Comparison of ENCODE assay signal across 20 cellular contexts in genomic region chrX:50049228-50049627, GRCh38.
DNase-seq lines count a peak whose midpoint lies in the region; ATAC-seq, FAIRE-seq and TF ChIP-seq lines count a peak whose summit lies in the region.
"Had no signal": no experiment of that assay in that cellular context is flagged by ENCODE, and none has a peak within 500 bp of the region (broad histone marks: within the 10 kb centered on the region; RNA-seq: fewer than 3 reads in every experiment).

No MANE protein-coding gene starts in this region.

- no peaks in the 10 kb centered on the region for H3K36me3 ChIP-seq in mammary epithelial cell (ENCODE audit: insufficient read depth, low read length)
- no peaks in the 10 kb centered on the region; a peak in 1 of 8 replicates for H3K36me3 ChIP-seq in H1 (ENCODE audit: control insufficient read depth in 2 of 4, insufficient read depth in 4 of 4, low read length in 3 of 4)
- H3K36me3 ChIP-seq: BLaER1 had no signal

- intact Hi-C loops in mammary epithelial cell (cut with micrococcal nuclease), result no loop called here

- H3K4ac ChIP-seq in H1 (replicated peaks; ENCODE audit: insufficient read length, low read depth, low read length), result no peak overlapping the region

- dilution Hi-C loops in mammary epithelial cell (cut with HindIII; ENCODE audit: low sequenced_read_pairs), result no loop called here

- WGBS in A549 (ENCODE audit: missing lambda C conversion rate), result 94% methylated on average over 1 of the region's 1 CpG
- WGBS in mammary epithelial cell (ENCODE audit: low coverage, missing lambda C conversion rate), result 67% methylated on average over 1 of the region's 1 CpG
- 91% methylated on average over 1 of the region's 1 CpG; no CpG with 5 or more reads in 1 of the 2 experiments for WGBS in H1 (ENCODE audit: extremely low coverage in 1 of 2, insufficient coverage in 1 of 2, insufficient read length in 1 of 2, insufficient replicate concordance in 2 of 2, low coverage in 1 of 2, low lambda C conversion rate in 2 of 2, missing lambda C conversion rate in 1 of 2), 2 experiments

- H4K91ac ChIP-seq in H1 (replicated peaks; ENCODE audit: insufficient read length, low read length), result no peak overlapping the region

- no peak overlapping the region for H2BK12ac ChIP-seq in H1 (ENCODE audit: low read depth, low read length)

- no peak overlapping the region for H3K27ac ChIP-seq in A549
- no peak overlapping the region for H3K27ac ChIP-seq in mammary epithelial cell (ENCODE audit: insufficient read depth, low read depth, low read length)
- no peak overlapping the region for H3K27ac ChIP-seq in H1 (ENCODE audit: low read depth, low read length)
- H3K27ac ChIP-seq: BLaER1, C4-2B, GM23248 had no signal

- in situ Hi-C loops in mammary epithelial cell (cut with MboI; ENCODE audit: low sequenced_read_pairs in 2 of 2), result no loop called here

- H4K8ac ChIP-seq in H1 (ENCODE audit: extremely low read depth, insufficient read depth, low read length), result no peak overlapping the region

- no peak overlapping the region for H2AK5ac ChIP-seq in H1 (ENCODE audit: low read depth, low read length)

- no peak overlapping the region for H3K4me3 ChIP-seq in A549
- H3K4me3 ChIP-seq in mammary epithelial cell (replicated peaks in 1 of 3; ENCODE audit: insufficient read depth in 1 of 3, low read depth in 2 of 3, low read length in 3 of 3), result no peak overlapping the region
- H3K4me3 ChIP-seq in H1 (ENCODE audit: extremely low read depth in 1 of 4, insufficient read depth in 2 of 4, low read depth in 3 of 4, low read length in 4 of 4), result no peak overlapping the region
- H3K4me3 ChIP-seq: BLaER1, GM12878, GM23248 had no signal

- TF ChIP-seq POLR2A in A549 (IDR thresholded peaks at IDR 0.05; ENCODE audit: low read length), result no peak
- TF ChIP-seq POLR2A in H1 (IDR thresholded peaks at IDR 0.05; ENCODE audit: control extremely low read depth in 1 of 2, low read depth in 2 of 2, low read length in 2 of 2), result no peak

- H3K4me2 ChIP-seq in A549 (no peak overlapping the region), mammary epithelial cell (ENCODE audit: insufficient read depth, low read depth, low read length) (no peak overlapping the region), H1 (ENCODE audit: insufficient read depth in 1 of 2, low read depth in 2 of 2, low read length in 2 of 2) (no peak overlapping the region)
- H3K4me2 ChIP-seq: BLaER1 had no signal

- no peaks in the 10 kb centered on the region for H3K79me1 ChIP-seq in H1 (ENCODE audit: low read depth, low read length)

- H2AFZ ChIP-seq in mammary epithelial cell (ENCODE audit: low read depth, low read length), result no peak overlapping the region
- no peak overlapping the region for H2AFZ ChIP-seq in H1 (ENCODE audit: low read length)
- H2AFZ ChIP-seq: GM23248 had no signal

- H3K23ac ChIP-seq in H1 (ENCODE audit: insufficient read length), result no peak overlapping the region

- H3K9me3 ChIP-seq in A549 (no peaks in the 10 kb centered on the region), mammary epithelial cell (replicated peaks; ENCODE audit: insufficient read depth, low read length) (no peaks in the 10 kb centered on the region), H1 (ENCODE audit: insufficient read depth in 2 of 2, low read depth in 1 of 2, low read length in 1 of 2) (no peaks in the 10 kb centered on the region)
- H3K9me3 ChIP-seq: BLaER1, Caco-2 had no signal

- TF ChIP-seq CTCF in A549 (IDR thresholded peaks at IDR 0.05), result no peak
- no peak for TF ChIP-seq CTCF in mammary epithelial cell (conservative IDR thresholded peaks at IDR 0.05 in 1 of 2, IDR thresholded peaks at IDR 0.05 in 1 of 2; ENCODE audit: extremely low read depth in 1 of 2, insufficient read depth in 1 of 2, low read depth in 1 of 2, low read length in 2 of 2)
- no peak for TF ChIP-seq CTCF in H1 (IDR thresholded peaks at IDR 0.05; ENCODE audit: control extremely low read depth in 1 of 3, insufficient read depth in 1 of 3, low read depth in 1 of 3, low read length in 3 of 3)

- H3K79me2 ChIP-seq in mammary epithelial cell (ENCODE audit: insufficient read depth, low read length), result no peaks in the 10 kb centered on the region
- no peaks in the 10 kb centered on the region for H3K79me2 ChIP-seq in H1 (ENCODE audit: control insufficient read depth in 1 of 2, insufficient read depth in 2 of 2, low read length in 2 of 2)

- POLR2A ChIA-PET in A549 (lab: Yijun Ruan, JAX) (no interaction called here), H1 (lab: Charles Lee; ENCODE audit: partially characterized antibody) (no interaction called here)

- H3K27me3 ChIP-seq in mammary epithelial cell (ENCODE audit: insufficient read depth, low read length) (no peaks in the 10 kb centered on the region), H1 (replicated peaks in 1 of 4; ENCODE audit: control insufficient read depth in 3 of 4, extremely low read depth in 1 of 4, insufficient read depth in 3 of 4, low read length in 3 of 4) (no peaks in the 10 kb centered on the region)

- no peak overlapping the region for H4K5ac ChIP-seq in H1 (ENCODE audit: insufficient read length, low read depth, low read length)

- TF ChIP-seq RAD21 in A549 (conservative IDR thresholded peaks at IDR 0.05 in 1 of 2, IDR thresholded peaks at IDR 0.05 in 1 of 2) (no peak), H1 (IDR thresholded peaks at IDR 0.05 in 1 of 2, conservative IDR thresholded peaks at IDR 0.05 in 1 of 2; ENCODE audit: low read depth in 2 of 2, low read length in 2 of 2) (no peak)

- H2BK120ac ChIP-seq in H1 (replicated peaks; ENCODE audit: low read depth, low read length), result no peak overlapping the region

- H3K56ac ChIP-seq in H1 (replicated peaks; ENCODE audit: insufficient read length, low read depth, low read length), result no peak overlapping the region

- H2BK15ac ChIP-seq in H1 (ENCODE audit: low read length), result no peak overlapping the region

- CTCF ChIA-PET in A549 (lab: Yijun Ruan, JAX) (no interaction called here), mammary epithelial cell (lab: Charles Lee; ENCODE audit: low non-redundant PET) (no interaction called here), H1 (lab: Charles Lee; ENCODE audit: partially characterized antibody) (interaction anchor here (0.7 kb wide), 1 partner anchor 94 kb away, joined by 3 read pairs; no protein-coding TSS in a partner anchor)

- no peaks in the 10 kb centered on the region for H3K23me2 ChIP-seq in H1 (ENCODE audit: low read depth, low read length)

- H3K4me1 ChIP-seq in A549, result no peaks in the 10 kb centered on the region
- no peaks in the 10 kb centered on the region for H3K4me1 ChIP-seq in mammary epithelial cell (ENCODE audit: insufficient read depth, low read length)
- no peaks in the 10 kb centered on the region for H3K4me1 ChIP-seq in H1 (replicated peaks in 1 of 4; ENCODE audit: control insufficient read depth in 3 of 4, insufficient read depth in 4 of 4, low read length in 3 of 4)
- H3K4me1 ChIP-seq: BLaER1, Caco-2 had no signal

- no peak overlapping the region for H3K18ac ChIP-seq in H1 (ENCODE audit: extremely low read depth, low read length)

- no peak overlapping the region for H2BK20ac ChIP-seq in H1 (ENCODE audit: low read length)

- FAIRE-seq in A549 (lab: Jason Lieb, UNC), result peak; percentile 51
- FAIRE-seq in H1 (lab: Jason Lieb, UNC), result peak; percentile 58
- FAIRE-seq: GM12878, GM19239 had no signal

- ATAC-seq in A549, result no peak
- no peak for ATAC-seq in HG02884 (IDR thresholded peaks at IDR 0.05; ENCODE audit: unreplicated experiment)
- ATAC-seq: CD8-positive, alpha-beta T cell; GM12878; HCT116 had no signal

- no peak overlapping the region for H2BK5ac ChIP-seq in H1 (ENCODE audit: low read depth, low read length)

- no peaks in the 10 kb centered on the region for H4K20me1 ChIP-seq in mammary epithelial cell (ENCODE audit: insufficient read depth, low read length)
- H4K20me1 ChIP-seq in H1 (replicated peaks in 1 of 2; ENCODE audit: control insufficient read depth in 1 of 2, insufficient read depth in 2 of 2, low read length in 2 of 2), result no peaks in the 10 kb centered on the region

- BruUV-seq in mammary epithelial cell (replicated peaks; lab: Mats Ljungman, UMichigan), result no TSS peak

- H3K14ac ChIP-seq in H1 (ENCODE audit: insufficient read length), result no peak overlapping the region

- TF ChIP-seq EP300 in A549 (IDR thresholded peaks at IDR 0.05), result no peak
- TF ChIP-seq EP300 in H1 (IDR thresholded peaks at IDR 0.05; ENCODE audit: borderline replicate concordance in 1 of 2, low read depth in 2 of 2, low read length in 2 of 2), result no peak

- no peak overlapping the region for H3K9ac ChIP-seq in mammary epithelial cell (ENCODE audit: insufficient read depth, low read length)
- no peak overlapping the region for H3K9ac ChIP-seq in H1 (replicated peaks in 1 of 4; ENCODE audit: extremely low read depth in 1 of 4, low read depth in 3 of 4, low read length in 3 of 4)
- H3K9ac ChIP-seq: BLaER1, GM23248 had no signal

- DNase-seq in A549 (ENCODE audit: low read depth in 1 of 2, low spot score in 1 of 2), result no peak
- DNase-seq in mammary epithelial cell, result peak; percentile 37
- DNase-seq in H1 (ENCODE audit: low read depth in 1 of 2, low spot score in 2 of 2), result no peak
- DNase-seq in mesenteric fat pad (ENCODE audit: low spot score), result no peak
- DNase-seq in KG1 (lab: John Stamatoyannopoulos, UW), result no peak
- DNase-seq: Caco-2; CD4-positive, CD25-positive, alpha-beta regulatory T cell; CD8-positive, alpha-beta T cell; DMS153; DMS79; EL; GDM1; GM23248; H9 had no signal

TF ChIP-seq in A549, 52 proteins besides CTCF, POLR2A, EP300 and RAD21 (continues in another document):
- TF ChIP-seq GATA3 (IDR thresholded peaks at IDR 0.05; ENCODE audit: borderline replicate concordance) (no peak), FOXS1 (CRISPR knock-in tag; IDR thresholded peaks at IDR 0.05) (no peak), HOXA7 (CRISPR knock-in tag; IDR thresholded peaks at IDR 0.05) (no peak)

TF ChIP-seq in H1, 55 proteins besides CTCF, POLR2A, EP300 and RAD21:
- TF ChIP-seq E2F6 (IDR thresholded peaks at IDR 0.05) (no peak), HDAC6 (IDR thresholded peaks at IDR 0.05; ENCODE audit: low read depth, low read length) (no peak), SRF (IDR thresholded peaks at IDR 0.05; ENCODE audit: low read depth, low read length) (no peak), SAP30 (IDR thresholded peaks at IDR 0.05; ENCODE audit: insufficient read depth, insufficient replicate concordance, low read length) (no peak)
